ENCODE assay signal across 11 cellular contexts in genomic region chr1:19563336-19564097, GRCh38.
DNase-seq lines count a peak whose midpoint lies in the region; ATAC-seq and TF ChIP-seq lines count a peak whose summit lies in the region.
"Had no signal": no experiment of that assay in that cellular context is flagged by ENCODE, and none has a peak within 500 bp of the region (broad histone marks: within the 10 kb centered on the region; RNA-seq: fewer than 3 reads in every experiment).

No MANE protein-coding gene starts in this region.

- H3K4me3 ChIP-seq in uterus: peak overlapping the region; percentile 12 to 27

- no peaks in the 10 kb centered on the region for H3K36me3 ChIP-seq in uterus

- H3K4me1 ChIP-seq in uterus: peaks cover 11 to 17% of the 10 kb centered on the region in 2 donors

- H3K27ac Mint-ChIP-seq in nephron: peak overlapping the region; percentile 32 to 85 (median 60)
- H3K27ac Mint-ChIP-seq: activated T-cell treated with anti-CD3 and anti-CD28 coated beads, Interleukin-2, amount 50 U/mL, for 72 hours had no signal

- no peaks in the 10 kb centered on the region for H3K9me3 Mint-ChIP-seq in nephron
- H3K9me3 Mint-ChIP-seq: activated T-cell treated with anti-CD3 and anti-CD28 coated beads, Interleukin-2, amount 50 U/mL, for 72 hours had no signal

- H3K27ac ChIP-seq in uterus: peak overlapping the region; percentile 90
- H3K27ac ChIP-seq: 22Rv1 had no signal

- H3K27me3 ChIP-seq in uterus: no peaks in the 10 kb centered on the region

- peak overlapping the region in 2 of 3 experiments; percentile 31 to 46 for H3K4me3 Mint-ChIP-seq in nephron
- H3K4me3 Mint-ChIP-seq: activated T-cell treated with anti-CD3 and anti-CD28 coated beads, Interleukin-2, amount 50 U/mL, for 72 hours had no signal

- DNase-seq in DMS 273 (lab: John Stamatoyannopoulos, UW; ENCODE audit: unreplicated experiment) (peak; percentile 67), DMS 273 treated with DMSO at 0.1 percent for 48 hours (lab: John Stamatoyannopoulos, UW) (no peak), fibroblast of peridontal ligament (ENCODE audit: extremely low read depth) (peak; percentile 61), uterus (peak; percentile 69 to 83)
- DNase-seq in activated T-cell treated with anti-CD3 and anti-CD28 coated beads, Interleukin-2, amount 50 U/mL, for 1 hour: no peak
- DNase-seq: activated T-cell treated with anti-CD3 and anti-CD28 coated beads, Interleukin-2, amount 50 U/mL, for 72 hours; SIG-M5 had no signal

- no peaks in the 10 kb centered on the region for H3K9me3 ChIP-seq in uterus

- H3K36me3 Mint-ChIP-seq in nephron (ENCODE audit: low read depth): no peaks in the 10 kb centered on the region

- H3K4me1 Mint-ChIP-seq in nephron: peaks cover 20% of the 10 kb centered on the region

- TF ChIP-seq CTCF in nephron (IDR thresholded peaks at IDR 0.05; ENCODE audit: unreplicated experiment in 3 of 3): no peak
- no peak for TF ChIP-seq CTCF in uterus (IDR thresholded peaks at IDR 0.05)

- H3K27me3 Mint-ChIP-seq in nephron (ENCODE audit: low read depth): peaks cover 7% of the 10 kb centered on the region

- ATAC-seq in HG03460 (IDR thresholded peaks at IDR 0.05; ENCODE audit: unreplicated experiment) (no peak), GM18907 (IDR thresholded peaks at IDR 0.05; ENCODE audit: unreplicated experiment) (no peak)
- ATAC-seq: activated T-cell treated with anti-CD3 and anti-CD28 coated beads, Interleukin-2, amount 50 U/mL, for 72 hours had no signal

- intact Hi-C loops in uterus (cut with DNase I; ENCODE audit: low total_unique reads): no loop called here

- peak in 1 of 2 donors; percentile 36 for TF ChIP-seq POLR2A in uterus (IDR thresholded peaks at IDR 0.05)

Comparison
In these comparisons a context has a peak if more than half of its experiments do, and no peak if none do; other contexts are left out.
1. DNase-seq: peak in DMS 273 (single experiment), fibroblast of peridontal ligament (single experiment) and uterus (2 of 2); none in DMS 273 treated with DMSO at 0.1 percent for 48 hours (single experiment) and activated T-cell treated with anti-CD3 and anti-CD28 coated beads, Interleukin-2, amount 50 U/mL, for 1 hour (single experiment).